Comparison of ENCODE assay signal across 7 cellular contexts in genomic region chr7:22082553-22082885, GRCh38.
A peak's percentile ranks its signal among the peaks of the same experiment; 100 is the strongest.
DNase-seq lines count a peak whose midpoint lies in the region; ATAC-seq lines count a peak whose summit lies in the region.

No MANE protein-coding gene starts in this region.

- H3K4me1 Mint-ChIP-seq in naive thymus-derived CD8-positive, alpha-beta T cell: peaks cover 0 to 15% (median 10%) of the 10 kb centered on the region in 4 donors

- ATAC-seq in GM21381 (IDR thresholded peaks at IDR 0.05; ENCODE audit: unreplicated experiment): peak; percentile 15
- ATAC-seq in naive thymus-derived CD8-positive, alpha-beta T cell: peak; percentile 5 to 15
- ATAC-seq in HG02571 (IDR thresholded peaks at IDR 0.05; ENCODE audit: unreplicated experiment): no peak

- no peaks in the 10 kb centered on the region for H3K36me3 Mint-ChIP-seq in naive thymus-derived CD8-positive, alpha-beta T cell

- peak overlapping the region in 7 of 10 donors; percentile 54 to 86 (median 79) for H3K27ac Mint-ChIP-seq in naive thymus-derived CD8-positive, alpha-beta T cell

- DNase-seq in Kasumi-1 (lab: John Stamatoyannopoulos, UW) (peak; percentile 24 to 43), DMS153 (lab: John Stamatoyannopoulos, UW) (no peak)
- DNase-seq in naive thymus-derived CD8-positive, alpha-beta T cell: no peak
- DNase-seq in activated CD8-positive, alpha-beta memory T cell treated with anti-CD3 and anti-CD28 coated beads, Interleukin-2, amount 50 U/mL, for 48 hours: no peak

- peak overlapping the region; percentile 53 for H3K4me3 ChIP-seq in ectodermal cell (ENCODE audit: insufficient read depth, low read depth, low read length)

- POLR2A ChIA-PET in naive thymus-derived CD8-positive, alpha-beta T cell (lab: Charles Lee): interaction anchor here (1.1 kb wide), 1 partner anchor 8 kb away, joined by 3 read pairs; no protein-coding TSS in a partner anchor

- no peaks in the 10 kb centered on the region for H3K36me3 ChIP-seq in ectodermal cell (ENCODE audit: control insufficient read depth, insufficient read depth, low read length)

- no peaks in the 10 kb centered on the region for H3K9me3 Mint-ChIP-seq in naive thymus-derived CD8-positive, alpha-beta T cell

- no peaks in the 10 kb centered on the region for H3K4me1 ChIP-seq in ectodermal cell (ENCODE audit: control insufficient read depth, insufficient read depth, low read length)

- peak overlapping the region; percentile 78 to 91 (median 85) for H3K4me3 Mint-ChIP-seq in naive thymus-derived CD8-positive, alpha-beta T cell

- peaks cover 13% of the 10 kb centered on the region for H3K27me3 ChIP-seq in ectodermal cell (ENCODE audit: control insufficient read depth, insufficient read depth, low read length, poor library complexity, severe bottlenecking)

- H3K27ac ChIP-seq in ectodermal cell (ENCODE audit: insufficient read depth, low read depth, low read length, poor library complexity, severe bottlenecking): peak overlapping the region; percentile 50

- 15% methylated on average over 10 of the region's 10 CpGs for WGBS in ectodermal cell, 2 experiments

- peaks cover 9 to 37% (median 22%) of the 10 kb centered on the region in 5 donors for H3K27me3 Mint-ChIP-seq in naive thymus-derived CD8-positive, alpha-beta T cell

- no peaks in the 10 kb centered on the region for H3K9me3 ChIP-seq in ectodermal cell (ENCODE audit: control insufficient read depth, low read length)

Comparison
In these comparisons a context has a peak if more than half of its experiments do, and no peak if none do; other contexts are left out.
1. DNase-seq: peak in Kasumi-1 (2 of 2); none in naive thymus-derived CD8-positive, alpha-beta T cell (0 of 10), DMS153 (single experiment) and activated CD8-positive, alpha-beta memory T cell treated with anti-CD3 and anti-CD28 coated beads, Interleukin-2, amount 50 U/mL, for 48 hours (single experiment).